ENCODE assay signal across 9 cellular contexts in the genomic region with DNA sequence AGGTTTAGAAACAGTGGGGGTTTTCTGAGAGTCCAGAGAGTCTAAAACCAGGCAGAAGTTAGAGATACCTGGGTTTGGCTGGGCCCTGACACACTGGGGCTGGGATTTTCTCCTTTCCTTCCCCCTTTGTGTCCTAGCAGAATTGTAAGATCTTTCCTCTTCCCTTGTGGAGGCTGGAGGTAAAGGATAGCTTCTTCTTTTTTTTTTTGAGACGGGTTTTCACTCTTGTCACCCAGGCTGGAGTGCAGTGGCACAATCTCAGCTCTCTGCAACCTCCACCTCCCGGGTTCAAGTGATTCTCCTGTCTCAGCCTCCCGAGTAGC. TPM values are rescaled to one million over a fixed set of nuclear protein-coding genes. Genes with fewer than 3 reads are reported as not detected.
A peak's percentile ranks its signal among the peaks of the same experiment; 100 is the strongest.
DNase-seq lines count a peak whose midpoint lies in the region; ATAC-seq, FAIRE-seq and TF ChIP-seq lines count a peak whose summit lies in the region.
"Not testable (repeated sequence)": the region's sequence is repeated elsewhere in the genome, so short reads cannot be mapped to it uniquely, and the experiment has no call there.
"Had no signal": no experiment of that assay in that cellular context is flagged by ENCODE, and none has a peak within 500 bp of the region (broad histone marks: within the 10 kb centered on the region; RNA-seq: fewer than 3 reads in every experiment).

No MANE protein-coding gene starts in this region.

- TF ChIP-seq CTCF in CD14-positive monocyte (IDR thresholded peaks at IDR 0.05); SK-N-SH (IDR thresholded peaks at IDR 0.05); keratinocyte (optimal IDR thresholded peaks at IDR 0.05 in 1 of 3, IDR thresholded peaks at IDR 0.05 in 1 of 3, conservative IDR thresholded peaks at IDR 0.05 in 1 of 3; ENCODE audit: extremely low read depth in 1 of 3, insufficient read depth in 2 of 3, low read length in 3 of 3); neural progenitor cell (IDR thresholded peaks at IDR 0.05); thoracic aorta (IDR thresholded peaks at IDR 0.05): not testable (repeated sequence)

- H3K4me1 ChIP-seq in HUES6 (ENCODE audit: control insufficient read depth, insufficient read depth, low read length); neural progenitor cell: not testable (repeated sequence)
- H3K4me1 ChIP-seq in SK-N-SH (ENCODE audit: control insufficient read depth in 1 of 2, insufficient read depth in 2 of 2, low read depth in 1 of 2, low read length in 1 of 2) = peaks cover 7 to 26% of the 10 kb centered on the region in 2 experiments; a peak in 1 of 4 replicates
- H3K4me1 ChIP-seq in keratinocyte (ENCODE audit: control insufficient read depth, extremely low read depth, insufficient read depth, low read length) = peaks cover 30% of the 10 kb centered on the region
- H3K4me1 ChIP-seq in thoracic aorta (ENCODE audit: control insufficient read depth in 1 of 2, low read depth in 2 of 2) = peaks cover 14 to 44% of the 10 kb centered on the region in 2 donors

- not testable (repeated sequence) for H3K9me2 ChIP-seq in SK-N-SH

- POLR2A ChIA-PET in SK-N-SH (lab: Yijun Ruan, JAX) = interaction anchor here (0.7 kb wide), 1 partner anchor 65 kb away, joined by 3 read pairs; a partner anchor contains a TSS

- H3F3A ChIP-seq in SK-N-SH (replicated peaks; ENCODE audit: insufficient read depth) (peaks cover 14% of the 10 kb centered on the region), neural progenitor cell (ENCODE audit: low read depth) (peaks cover 27% of the 10 kb centered on the region)

- H3K79me2 ChIP-seq in SK-N-SH (ENCODE audit: insufficient read depth) (peaks cover 36% of the 10 kb centered on the region), keratinocyte (ENCODE audit: control insufficient read depth, insufficient read depth, low read length) (peaks cover 29% of the 10 kb centered on the region), neural progenitor cell (ENCODE audit: low read depth) (peaks cover 23% of the 10 kb centered on the region)

- not testable (repeated sequence) for H3K27ac ChIP-seq in HUES6 (ENCODE audit: low read depth, low read length); neural progenitor cell
- peak overlapping the region; percentile 92 to 98 for H3K27ac ChIP-seq in SK-N-SH (ENCODE audit: low read depth in 2 of 2, low read length in 1 of 2)
- peak overlapping the region; percentile 56 for H3K27ac ChIP-seq in keratinocyte (ENCODE audit: control insufficient read depth, insufficient read depth, low read length)
- peak overlapping the region in 1 of 2 donors; percentile 91 for H3K27ac ChIP-seq in thoracic aorta

- peaks cover 49% of the 10 kb centered on the region for H3K4me1 Mint-ChIP-seq in CD14-positive monocyte
- H3K4me1 Mint-ChIP-seq in effector memory CD8-positive, alpha-beta T cell (ENCODE audit: low read depth in 2 of 2) = peaks cover 24 to 37% of the 10 kb centered on the region in 2 donors
- H3K4me1 Mint-ChIP-seq in neural progenitor cell = peaks cover 21% of the 10 kb centered on the region

- not testable (repeated sequence) for H3K9me3 ChIP-seq in HUES6 (ENCODE audit: control insufficient read depth, insufficient read depth, low read depth, low read length); SK-N-SH; keratinocyte (ENCODE audit: control insufficient read depth, low read depth, low read length); neural progenitor cell (ENCODE audit: low read depth); thoracic aorta

- CTCF ChIA-PET in SK-N-SH (lab: Yijun Ruan, JAX) = interaction anchor here (1.2 to 9.3 kb wide), 7 partner anchors 12 to 72 kb away, joined by 3 to 54 read pairs (median 5); a partner anchor contains a TSS

- TF ChIP-seq RAD21 in SK-N-SH (IDR thresholded peaks at IDR 0.05; ENCODE audit: low read length) = not testable (repeated sequence)

- peak overlapping the region; percentile 75 for H3K4me3 ChIP-seq in HUES6 (ENCODE audit: low read depth, low read length)
- H3K4me3 ChIP-seq in SK-N-SH (ENCODE audit: low read depth in 2 of 2, low read length in 1 of 2) = peak overlapping the region; percentile 86 to 91
- peak overlapping the region; percentile 75 to 96 (median 94) for H3K4me3 ChIP-seq in keratinocyte (ENCODE audit: control insufficient read depth in 2 of 3, extremely low read depth in 1 of 3, insufficient read depth in 2 of 3, low read depth in 1 of 3, low read length in 3 of 3)
- H3K4me3 ChIP-seq in neural progenitor cell = peak overlapping the region; percentile 95
- peak overlapping the region; percentile 74 for H3K4me3 ChIP-seq in thoracic aorta

- dilution Hi-C loops in keratinocyte (cut with MboI; ENCODE audit: extremely low pct_ligation_motif_present, low sequenced_read_pairs) = not testable (repeated sequence)

- H3K9me1 ChIP-seq in keratinocyte (ENCODE audit: control insufficient read depth, extremely low read depth, insufficient read depth, low read length) = not testable (repeated sequence)

- DNase-seq in CD14-positive monocyte (ENCODE audit: low spot score); SK-N-SH; activated naive CD4-positive, alpha-beta T cell treated with anti-CD3 and anti-CD28 coated beads, Interleukin-2, amount 50 U/mL, for 72 hours (ENCODE audit: low spot score in 2 of 2); effector memory CD8-positive, alpha-beta T cell; keratinocyte (ENCODE audit: low read depth, low spot score); neural progenitor cell (ENCODE audit: low spot score); thoracic aorta (ENCODE audit: low spot score): not testable (repeated sequence)

- not testable (repeated sequence) for TF ChIP-seq EP300 in SK-N-SH (IDR thresholded peaks at IDR 0.05; ENCODE audit: borderline replicate concordance in 1 of 2, low read depth in 1 of 2, low read length in 1 of 2)

- H3K36me3 ChIP-seq in HUES6 (ENCODE audit: control insufficient read depth, insufficient read depth, low read length) (peaks cover 11% of the 10 kb centered on the region), keratinocyte (ENCODE audit: control insufficient read depth in 2 of 2, extremely low read depth in 1 of 2, insufficient read depth in 2 of 2, low read length in 2 of 2) (peaks cover 6 to 12% of the 10 kb centered on the region in 2 experiments)
- not testable (repeated sequence) for H3K36me3 ChIP-seq in SK-N-SH (replicated peaks in 1 of 2; ENCODE audit: control insufficient read depth in 1 of 2, insufficient read depth in 2 of 2, low read length in 1 of 2); neural progenitor cell; thoracic aorta

- H3K27ac Mint-ChIP-seq in CD14-positive monocyte = peak overlapping the region; percentile 94 to 99 (median 97)
- H3K27ac Mint-ChIP-seq in activated naive CD4-positive, alpha-beta T cell treated with anti-CD3 and anti-CD28 coated beads, Interleukin-2, amount 50 U/mL, for 72 hours = peak overlapping the region; percentile 88 to 95
- H3K27ac Mint-ChIP-seq in effector memory CD8-positive, alpha-beta T cell = peak overlapping the region; percentile 90 to 96
- H3K27ac Mint-ChIP-seq in neural progenitor cell = not testable (repeated sequence)

- H3K36me3 Mint-ChIP-seq in CD14-positive monocyte = peaks cover 18 to 33% of the 10 kb centered on the region in 2 donors
- H3K36me3 Mint-ChIP-seq in activated naive CD4-positive, alpha-beta T cell treated with anti-CD3 and anti-CD28 coated beads, Interleukin-2, amount 50 U/mL, for 72 hours; neural progenitor cell: not testable (repeated sequence)
- H3K36me3 Mint-ChIP-seq in effector memory CD8-positive, alpha-beta T cell (ENCODE audit: insufficient read depth) = peaks cover 31% of the 10 kb centered on the region

- H4K20me1 ChIP-seq in SK-N-SH (ENCODE audit: insufficient read depth); keratinocyte (ENCODE audit: control insufficient read depth, extremely low read depth, insufficient read depth, low read length): not testable (repeated sequence)
- peaks cover 12% of the 10 kb centered on the region for H4K20me1 ChIP-seq in neural progenitor cell (ENCODE audit: low read depth)

- H3K27me3 ChIP-seq in HUES6 (ENCODE audit: control insufficient read depth, insufficient read depth, low read length); SK-N-SH (ENCODE audit: insufficient read depth); keratinocyte (ENCODE audit: control insufficient read depth, extremely low read depth, insufficient read depth, low read length); neural progenitor cell; thoracic aorta (replicated peaks; ENCODE audit: insufficient read depth): not testable (repeated sequence)

- FAIRE-seq in keratinocyte (lab: Jason Lieb, UNC) = not testable (repeated sequence)

- H3K9ac ChIP-seq in HUES6 (ENCODE audit: low read length) (peak overlapping the region; percentile 79), SK-N-SH (peak overlapping the region; percentile 73), keratinocyte (ENCODE audit: control insufficient read depth, extremely low read depth, insufficient read depth, low read length) (peak overlapping the region; percentile 89)
- H3K9ac ChIP-seq in neural progenitor cell = not testable (repeated sequence)

- ATAC-seq in activated naive CD4-positive, alpha-beta T cell treated with anti-CD3 and anti-CD28 coated beads, Interleukin-2, amount 50 U/mL, for 72 hours; effector memory CD8-positive, alpha-beta T cell (replicated peaks); thoracic aorta (ENCODE audit: insufficient number of reproducible peaks, low FRiP score, low read depth): not testable (repeated sequence)

- H3K9me3 Mint-ChIP-seq in CD14-positive monocyte; activated naive CD4-positive, alpha-beta T cell treated with anti-CD3 and anti-CD28 coated beads, Interleukin-2, amount 50 U/mL, for 72 hours; effector memory CD8-positive, alpha-beta T cell; neural progenitor cell: not testable (repeated sequence)

- H3K4me2 ChIP-seq in SK-N-SH = peak overlapping the region; percentile 91
- H3K4me2 ChIP-seq in keratinocyte (ENCODE audit: control insufficient read depth, extremely low read depth, insufficient read depth, low read depth, low read length) = peak overlapping the region; percentile 83
- H3K4me2 ChIP-seq in neural progenitor cell = peak overlapping the region; percentile 98

- WGBS in SK-N-SH (ENCODE audit: low lambda C conversion rate) = 84% methylated on average over 3 of the region's 3 CpGs

- not testable (repeated sequence) for H2AFZ ChIP-seq in SK-N-SH (ENCODE audit: low read depth); keratinocyte (ENCODE audit: control insufficient read depth, low read length); neural progenitor cell (replicated peaks)

- H3K4me3 Mint-ChIP-seq in CD14-positive monocyte = peak overlapping the region; percentile 97
- peak overlapping the region; percentile 86 to 90 for H3K4me3 Mint-ChIP-seq in effector memory CD8-positive, alpha-beta T cell
- peak overlapping the region; percentile 97 for H3K4me3 Mint-ChIP-seq in neural progenitor cell

- H3K27me3 Mint-ChIP-seq in CD14-positive monocyte (ENCODE audit: low read depth in 3 of 3) (peaks cover 5 to 12% (median 6%) of the 10 kb centered on the region in 3 donors), neural progenitor cell (ENCODE audit: insufficient read depth, low read depth) (peaks cover 12% of the 10 kb centered on the region)
- not testable (repeated sequence) for H3K27me3 Mint-ChIP-seq in effector memory CD8-positive, alpha-beta T cell

- intact Hi-C loops in CD14-positive monocyte (cut with micrococcal nuclease) = not testable (repeated sequence)

RNA-seq across cellular contexts. Expression of a gene that starts 1.5 kb away (rescaled TPM):
- polyA plus RNA-seq in CD14-positive monocyte (10 to 100 TPM; 19.8 to 24.8 TPM), SK-N-SH (2012; rRNA removed) (81.1 and 99.4 TPM in 2 replicates), keratinocyte (29.2 to 36.4 TPM (median 32.5 TPM) in 3 replicates)
- 26.3 and 38.0 TPM in 2 replicates for polyA plus RNA-seq in SK-N-SH (2012; cell fraction: cytosol; rRNA removed)
- 424 and 495 TPM in 2 replicates for polyA plus RNA-seq in SK-N-SH (2012; cell fraction: nucleus; rRNA removed)
- 10 to 100 TPM; 68.8 to 83.9 TPM for total RNA-seq in activated naive CD4-positive, alpha-beta T cell treated with anti-CD3 and anti-CD28 coated beads, Interleukin-2, amount 50 U/mL, for 72 hours
- 25.0 TPM for polyA plus RNA-seq in keratinocyte (2011; ENCODE audit: low read depth)
- 22.9 and 26.0 TPM in 2 replicates for polyA plus RNA-seq in keratinocyte (2011; cell fraction: cytosol; rRNA removed)
- 104 and 125 TPM in 2 replicates for polyA plus RNA-seq in keratinocyte (2011; cell fraction: nucleus; rRNA removed)
- 28.2 and 30.6 TPM in 2 replicates for polyA plus RNA-seq in keratinocyte (2012; ENCODE audit: low replicate concordance)
- polyA minus RNA-seq in keratinocyte = 25.9 to 31.7 TPM (median 27.1 TPM) in 3 replicates
- polyA minus RNA-seq in keratinocyte (2011; cell fraction: cytosol; rRNA and poly(A)+ RNA removed) = 25.9 TPM
- 30.6 and 40.9 TPM in 2 replicates for polyA minus RNA-seq in keratinocyte (2011; cell fraction: nucleus; rRNA and poly(A)+ RNA removed)
- total RNA-seq in neural progenitor cell (ENCODE audit: low replicate concordance) (62.3 and 71.7 TPM in 2 replicates), thoracic aorta (10 to 100 TPM; 59.9 to 61.2 TPM)

RNA-seq across cellular contexts. Expression of a gene that starts 29.4 kb away (rescaled TPM):
- polyA plus RNA-seq in CD14-positive monocyte (10 to 100 TPM; 20.0 TPM), SK-N-SH (2012; rRNA removed) (8.6 and 8.9 TPM in 2 replicates), keratinocyte (27.2 to 49.8 TPM (median 32.6 TPM) in 3 replicates)
- 5.9 and 10.2 TPM in 2 replicates for polyA plus RNA-seq in SK-N-SH (2012; cell fraction: cytosol; rRNA removed)
- 28.2 and 29.7 TPM in 2 replicates for polyA plus RNA-seq in SK-N-SH (2012; cell fraction: nucleus; rRNA removed)
- 10 to 100 TPM; 82.9 to 98.5 TPM for total RNA-seq in activated naive CD4-positive, alpha-beta T cell treated with anti-CD3 and anti-CD28 coated beads, Interleukin-2, amount 50 U/mL, for 72 hours
- 39.1 TPM for polyA plus RNA-seq in keratinocyte (2011; ENCODE audit: low read depth)
- 40.0 and 72.9 TPM in 2 replicates for polyA plus RNA-seq in keratinocyte (2011; cell fraction: cytosol; rRNA removed)
- polyA plus RNA-seq in keratinocyte (2011; cell fraction: nucleus; rRNA removed) = 68.3 and 76.6 TPM in 2 replicates
- 62.7 and 79.7 TPM in 2 replicates for polyA plus RNA-seq in keratinocyte (2012; ENCODE audit: low replicate concordance)
- 32.3 to 136 TPM (median 54.1 TPM) in 3 replicates for polyA minus RNA-seq in keratinocyte
- 59.5 TPM for polyA minus RNA-seq in keratinocyte (2011; cell fraction: cytosol; rRNA and poly(A)+ RNA removed)
- 27.0 and 32.3 TPM in 2 replicates for polyA minus RNA-seq in keratinocyte (2011; cell fraction: nucleus; rRNA and poly(A)+ RNA removed)
- total RNA-seq in neural progenitor cell (ENCODE audit: low replicate concordance) (10.3 and 10.9 TPM in 2 replicates), thoracic aorta (10 to 100 TPM in 1 of 2 donors, 1 to 10 TPM in 1; 5.6 to 14.2 TPM)

RNA-seq across cellular contexts. Expression of a gene that starts 30.2 kb away (rescaled TPM):
- polyA plus RNA-seq in CD14-positive monocyte (100 to 1,000 TPM; 654 to 878 TPM), SK-N-SH (2012; rRNA removed) (not detected in 2 replicates), keratinocyte (not detected in 3 replicates)
- polyA plus RNA-seq in SK-N-SH (2012; cell fraction: cytosol; rRNA removed) = not detected in 2 replicates
- polyA plus RNA-seq in SK-N-SH (2012; cell fraction: nucleus; rRNA removed) = not detected in 2 replicates
- total RNA-seq in activated naive CD4-positive, alpha-beta T cell treated with anti-CD3 and anti-CD28 coated beads, Interleukin-2, amount 50 U/mL, for 72 hours = not detected
- polyA plus RNA-seq in keratinocyte (2011; ENCODE audit: low read depth) = not detected
- polyA plus RNA-seq in keratinocyte (2011; cell fraction: cytosol; rRNA removed) = not detected in 2 replicates
- polyA plus RNA-seq in keratinocyte (2011; cell fraction: nucleus; rRNA removed) = not detected in 2 replicates
- not detected in 2 replicates for polyA plus RNA-seq in keratinocyte (2012; ENCODE audit: low replicate concordance)
- not detected in 3 replicates for polyA minus RNA-seq in keratinocyte
- not detected for polyA minus RNA-seq in keratinocyte (2011; cell fraction: cytosol; rRNA and poly(A)+ RNA removed)
- not detected in 2 replicates for polyA minus RNA-seq in keratinocyte (2011; cell fraction: nucleus; rRNA and poly(A)+ RNA removed)
- total RNA-seq in neural progenitor cell (ENCODE audit: low replicate concordance) (not detected in 2 replicates), thoracic aorta (not detected)
- total RNA-seq: occipital lobe had no signal

RNA-seq across cellular contexts. Expression of a gene that starts 48.4 kb away (rescaled TPM):
- polyA plus RNA-seq in CD14-positive monocyte (1 to 10 TPM; 1.0 to 4.3 TPM), SK-N-SH (2012; rRNA removed) (22.5 and 24.5 TPM in 2 replicates), keratinocyte (4.6 to 6.3 TPM (median 5.2 TPM) in 3 replicates)
- polyA plus RNA-seq in SK-N-SH (2012; cell fraction: cytosol; rRNA removed) = 13.3 and 20.5 TPM in 2 replicates
- 7.5 and 7.9 TPM in 2 replicates for polyA plus RNA-seq in SK-N-SH (2012; cell fraction: nucleus; rRNA removed)
- total RNA-seq in activated naive CD4-positive, alpha-beta T cell treated with anti-CD3 and anti-CD28 coated beads, Interleukin-2, amount 50 U/mL, for 72 hours = 10 to 100 TPM; 34.5 to 38.2 TPM
- 0.64 TPM for polyA plus RNA-seq in keratinocyte (2011; ENCODE audit: low read depth)
- polyA plus RNA-seq in keratinocyte (2011; cell fraction: cytosol; rRNA removed) = 4.0 and 5.5 TPM in 2 replicates
- 1.2 and 2.5 TPM in 2 replicates for polyA plus RNA-seq in keratinocyte (2011; cell fraction: nucleus; rRNA removed)
- polyA plus RNA-seq in keratinocyte (2012; ENCODE audit: low replicate concordance) = 2.8 and 3.1 TPM in 2 replicates
- 0.33 to 1.9 TPM (median 1.4 TPM) in 3 replicates for polyA minus RNA-seq in keratinocyte
- 6.7 TPM for polyA minus RNA-seq in keratinocyte (2011; cell fraction: cytosol; rRNA and poly(A)+ RNA removed)
- polyA minus RNA-seq in keratinocyte (2011; cell fraction: nucleus; rRNA and poly(A)+ RNA removed) = 0.95 and 1.4 TPM in 2 replicates
- total RNA-seq in neural progenitor cell (ENCODE audit: low replicate concordance) (25.1 and 57.0 TPM in 2 replicates), thoracic aorta (10 to 100 TPM in 1 of 2 donors, 1 to 10 TPM in 1; 6.3 to 13.8 TPM)

RNA-seq across cellular contexts. Expression of a gene that starts 49.8 kb away (rescaled TPM):
- 1 to 10 TPM; 5.9 to 8.5 TPM for polyA plus RNA-seq in CD14-positive monocyte
- 11.5 and 24.9 TPM in 2 replicates for polyA plus RNA-seq in SK-N-SH (2012; rRNA removed)
- polyA plus RNA-seq in SK-N-SH (2012; cell fraction: cytosol; rRNA removed) = 8.9 and 15.8 TPM in 2 replicates
- 14.2 and 19.4 TPM in 2 replicates for polyA plus RNA-seq in SK-N-SH (2012; cell fraction: nucleus; rRNA removed)
- 1 to 10 TPM in 1 of 2 donors, under 1 TPM in 1; 0.09 to 1.9 TPM for total RNA-seq in activated naive CD4-positive, alpha-beta T cell treated with anti-CD3 and anti-CD28 coated beads, Interleukin-2, amount 50 U/mL, for 72 hours
- polyA plus RNA-seq in keratinocyte = 10.5 to 18.4 TPM (median 13.5 TPM) in 3 replicates
- 6.4 TPM for polyA plus RNA-seq in keratinocyte (2011; ENCODE audit: low read depth)
- 11.7 and 31.5 TPM in 2 replicates for polyA plus RNA-seq in keratinocyte (2011; cell fraction: cytosol; rRNA removed)
- 16.0 and 26.2 TPM in 2 replicates for polyA plus RNA-seq in keratinocyte (2011; cell fraction: nucleus; rRNA removed)
- 41.6 and 60.2 TPM in 2 replicates for polyA plus RNA-seq in keratinocyte (2012; ENCODE audit: low replicate concordance)
- 7.8 to 54.4 TPM (median 10.1 TPM) in 3 replicates for polyA minus RNA-seq in keratinocyte
- 45.7 TPM for polyA minus RNA-seq in keratinocyte (2011; cell fraction: cytosol; rRNA and poly(A)+ RNA removed)
- polyA minus RNA-seq in keratinocyte (2011; cell fraction: nucleus; rRNA and poly(A)+ RNA removed) = 16.0 and 17.5 TPM in 2 replicates
- total RNA-seq in neural progenitor cell (ENCODE audit: low replicate concordance) = 0.84 and 1.8 TPM in 2 replicates
- total RNA-seq in thoracic aorta = 100 to 1,000 TPM in 1 of 2 donors, 10 to 100 TPM in 1; 61.6 to 104 TPM
